In genomic region chr4:10320130-10320529, GRCh38 we compare ENCODE assay signal across 18 cellular contexts.
DNase-seq lines count a peak whose midpoint lies in the region; ATAC-seq, FAIRE-seq and TF ChIP-seq lines count a peak whose summit lies in the region.
"Had no signal": no experiment of that assay in that cellular context is flagged by ENCODE, and none has a peak within 500 bp of the region (broad histone marks: within the 10 kb centered on the region; RNA-seq: fewer than 3 reads in every experiment).

No MANE protein-coding gene starts in this region.

- no peaks in the 10 kb centered on the region for H3K9me1 ChIP-seq in K562 (ENCODE audit: control insufficient read depth, insufficient read depth, low read length)

- POLR2A ChIA-PET in HepG2 (lab: Yijun Ruan, JAX) (no interaction called here), K562 (lab: Yijun Ruan, JAX) (interaction anchor here (1.9 kb wide), 1 partner anchor 16 kb away, joined by 4 read pairs; no protein-coding TSS in a partner anchor)

- no peaks in the 10 kb centered on the region for H4K20me1 ChIP-seq in HepG2 (ENCODE audit: insufficient read depth, low read length)
- H4K20me1 ChIP-seq in K562 (replicated peaks; ENCODE audit: control insufficient read depth, insufficient read depth, low read length), result no peaks in the 10 kb centered on the region
- H4K20me1 ChIP-seq: BLaER1 treated with 17β-estradiol and CSF1 and Interleukin-3, amounts not matched to agents 10 nM and 100 nM had no signal

- H3K4me3 ChIP-seq in HepG2 (replicated peaks in 1 of 3; ENCODE audit: insufficient read depth in 1 of 3, low read depth in 2 of 3, low read length in 3 of 3), result no peak overlapping the region
- H3K4me3 ChIP-seq in right lobe of liver, result no peak overlapping the region
- no peak overlapping the region for H3K4me3 ChIP-seq in K562
- H3K4me3 ChIP-seq: BLaER1 treated with 17β-estradiol and CSF1 and Interleukin-3, amounts not matched to agents 10 nM and 100 nM; GM12878; GM23248 had no signal

- DNase-seq in HepG2 (ENCODE audit: low spot score) (peak; percentile 79), right lobe of liver (no peak), K562 (ENCODE audit: extremely low read depth in 1 of 4, low spot score in 3 of 4) (no peak), left colon (no peak), NCI-H524 (lab: John Stamatoyannopoulos, UW) (no peak)
- DNase-seq in stimulated activated CD4-positive, alpha-beta T cell treated with anti-CD3 and anti-CD28 coated beads, Interleukin-1b, Interleukin-23, amount 100 ng/mL, for 48 hours, result no peak
- DNase-seq in activated naive CD4-positive, alpha-beta T cell treated with anti-CD3 and anti-CD28 coated beads, Interleukin-2, amount 50 U/mL, for 16 hours, result no peak
- DNase-seq: CD8-positive, alpha-beta T cell; DMS 273 treated with DMSO at 0.1 percent for 48 hours; DMS53; DND-41; EL; GM23248; HCEC 1CT; IMR-90 had no signal

- no peaks in the 10 kb centered on the region for H3K36me3 ChIP-seq in HepG2 (replicated peaks in 1 of 2; ENCODE audit: control insufficient read depth in 1 of 2, insufficient read depth in 2 of 2, low read length in 2 of 2)
- H3K36me3 ChIP-seq in right lobe of liver, result no peaks in the 10 kb centered on the region
- H3K36me3 ChIP-seq in K562 (ENCODE audit: control insufficient read depth, insufficient read depth, low read length), result no peaks in the 10 kb centered on the region; the same call in 2 of the 3 replicates
- H3K36me3 ChIP-seq: BLaER1 treated with 17β-estradiol and CSF1 and Interleukin-3, amounts not matched to agents 10 nM and 100 nM had no signal

- TF ChIP-seq RAD21 in HepG2 (CRISPR knock-in tag; IDR thresholded peaks at IDR 0.05) (no peak), K562 (CRISPR knock-in tag; conservative IDR thresholded peaks at IDR 0.05 in 1 of 2, IDR thresholded peaks at IDR 0.05 in 1 of 2) (no peak)

- TF ChIP-seq CTCF in HepG2 (CRISPR knock-in tag; IDR thresholded peaks at IDR 0.05) (peak; percentile 73), right lobe of liver (IDR thresholded peaks at IDR 0.05) (no peak), K562 (IDR thresholded peaks at IDR 0.05 in 2 of 3, conservative IDR thresholded peaks at IDR 0.05 in 1 of 3; ENCODE audit: insufficient read depth in 2 of 3, low read depth in 1 of 3, low read length in 3 of 3) (no peak)

- H3K4me1 ChIP-seq in HepG2 (ENCODE audit: insufficient read depth, low read length), result peaks cover 17% of the 10 kb centered on the region
- H3K4me1 ChIP-seq in right lobe of liver, result no peaks in the 10 kb centered on the region
- peaks cover 3 to 33% of the 10 kb centered on the region in 2 experiments; a peak in 3 of 5 replicates for H3K4me1 ChIP-seq in K562 (replicated peaks in 1 of 2; ENCODE audit: control insufficient read depth in 2 of 2, insufficient read depth in 2 of 2, low read length in 2 of 2)

- no peak overlapping the region for H2AFZ ChIP-seq in HepG2 (ENCODE audit: low read length)
- H2AFZ ChIP-seq in K562 (ENCODE audit: low read depth, low read length), result no peak overlapping the region
- H2AFZ ChIP-seq: GM23248 had no signal

- H3K27me3 ChIP-seq in HepG2 (ENCODE audit: control insufficient read depth in 1 of 2, insufficient read depth in 2 of 2, low read length in 2 of 2), result 0 out of 5 replicates have a peak, but pooled peaks cover 0 to 3% of the 10 kb centered on the region in 2 experiments
- H3K27me3 ChIP-seq in right lobe of liver, result no peaks in the 10 kb centered on the region
- H3K27me3 ChIP-seq in K562 (ENCODE audit: control insufficient read depth in 2 of 2, insufficient read depth in 2 of 2, low read length in 2 of 2), result no peaks in the 10 kb centered on the region
- H3K27me3 ChIP-seq: BLaER1 treated with 17β-estradiol and CSF1 and Interleukin-3, amounts not matched to agents 10 nM and 100 nM had no signal

- TF ChIP-seq EP300 in HepG2 (IDR thresholded peaks at IDR 0.05; ENCODE audit: low read depth in 2 of 2, low read length in 2 of 2) (no peak), HepG2 (CRISPR knock-in tag; IDR thresholded peaks at IDR 0.05; ENCODE audit: borderline replicate concordance) (no peak), K562 (IDR thresholded peaks at IDR 0.05; ENCODE audit: low read length) (no peak)

- H3K9me3 ChIP-seq in HepG2 (ENCODE audit: low read length) (no peaks in the 10 kb centered on the region), right lobe of liver (no peaks in the 10 kb centered on the region), K562 (replicated peaks; ENCODE audit: control insufficient read depth, insufficient read depth, low read depth, low read length) (no peaks in the 10 kb centered on the region)
- H3K9me3 ChIP-seq: BLaER1 treated with 17β-estradiol and CSF1 and Interleukin-3, amounts not matched to agents 10 nM and 100 nM had no signal

- no peak overlapping the region for H3K27ac ChIP-seq in HepG2 (ENCODE audit: extremely low read length, insufficient read depth, low read length)
- H3K27ac ChIP-seq in right lobe of liver, result no peak overlapping the region
- no peak overlapping the region for H3K27ac ChIP-seq in K562 (ENCODE audit: extremely low read depth, low read depth, low read length)
- H3K27ac ChIP-seq: BLaER1 treated with 17β-estradiol and CSF1 and Interleukin-3, amounts not matched to agents 10 nM and 100 nM; GM23248 had no signal

- CTCF ChIA-PET in HepG2 (lab: Yijun Ruan, JAX; ENCODE audit: low intra/inter-chr PET ratio, low total read pairs), result no interaction called here
- CTCF ChIA-PET in K562 (lab: Yijun Ruan, JAX; ENCODE audit: low intra/inter-chr PET ratio), result no interaction called here

- intact Hi-C loops in HepG2 (cut with micrococcal nuclease; ENCODE audit: unreplicated experiment), result loop anchor here (10.0 kb wide), 1 partner anchor 155 kb away; no protein-coding TSS in a partner anchor
- intact Hi-C loops in right lobe of liver (cut with DNase I), result no loop called here
- intact Hi-C loops in K562 (cut with micrococcal nuclease), result no loop called here
- intact Hi-C loops in left colon (cut with DNase I, micrococcal nuclease), result no loop called here

- WGBS in HepG2 (ENCODE audit: low lambda C conversion rate), result 0% methylated on average over 3 of the region's 4 CpGs
- 37% methylated on average over 4 of the region's 4 CpGs for WGBS in right lobe of liver (ENCODE audit: insufficient coverage, low coverage, low lambda C conversion rate, missing lambda C conversion rate)
- 61% methylated on average over 4 of the region's 4 CpGs for WGBS in K562 (ENCODE audit: insufficient coverage, low coverage, missing lambda C conversion rate)

- ATAC-seq in HepG2 (peak; percentile 99), right lobe of liver (no peak), K562 (no peak), left colon (peak; percentile 15)
- ATAC-seq: CD8-positive, alpha-beta T cell; GM12878 had no signal

- in situ Hi-C loops in HepG2 (cut with HindIII; ENCODE audit: extremely low pct_ligation_motif_present, low pct_unique_long_range_greater_than_20kb) (no loop called here), K562 (cut with MboI) (no loop called here)

- FAIRE-seq in HepG2 (lab: Jason Lieb, UNC) (peak; percentile 91), K562 (lab: Jason Lieb, UNC) (no peak)
- FAIRE-seq: GM12878, H54 had no signal

- H3K4me2 ChIP-seq in HepG2 (ENCODE audit: low read depth, low read length) (0 out of 2 replicates have a peak overlapping the region, but pooled peaks have one; percentile 11), K562 (ENCODE audit: insufficient read depth, low read length) (no peak overlapping the region)
- H3K4me2 ChIP-seq: BLaER1 treated with 17β-estradiol and CSF1 and Interleukin-3, amounts not matched to agents 10 nM and 100 nM had no signal

- BruUV-seq in HepG2 (replicated peaks; lab: Mats Ljungman, UMichigan) (no TSS peak), K562 (replicated peaks; lab: Mats Ljungman, UMichigan) (no TSS peak)

- no peaks in the 10 kb centered on the region for H3K79me2 ChIP-seq in HepG2 (ENCODE audit: insufficient read depth, low read length)
- no peaks in the 10 kb centered on the region for H3K79me2 ChIP-seq in K562 (ENCODE audit: control insufficient read depth, insufficient read depth, low read length)

- H3K9ac ChIP-seq in HepG2 (ENCODE audit: insufficient read depth, low read depth, low read length) (no peak overlapping the region), K562 (ENCODE audit: insufficient read depth in 1 of 2, low read depth in 2 of 2, low read length in 2 of 2) (no peak overlapping the region)
- H3K9ac ChIP-seq: BLaER1 treated with 17β-estradiol and CSF1 and Interleukin-3, amounts not matched to agents 10 nM and 100 nM; GM23248 had no signal

- no peak for TF ChIP-seq POLR2A in HepG2 (IDR thresholded peaks at IDR 0.05; ENCODE audit: insufficient read depth in 1 of 2, low read depth in 2 of 2, low read length in 2 of 2)
- no peak for TF ChIP-seq POLR2A in right lobe of liver (IDR thresholded peaks at IDR 0.05)
- no peak for TF ChIP-seq POLR2A in K562 (conservative IDR thresholded peaks at IDR 0.05)

TF ChIP-seq in HepG2, 621 proteins besides CTCF, POLR2A, EP300 and RAD21 (continues in another document):
- peak; percentile 23; the same call in 1 of the 2 replicates for TF ChIP-seq HMG20A (CRISPR knock-in tag; IDR thresholded peaks at IDR 0.05; ENCODE audit: borderline replicate concordance)
- no peak for TF ChIP-seq SOX6 (IDR thresholded peaks at IDR 0.05)
- TF ChIP-seq SOX6 (CRISPR knock-in tag; IDR thresholded peaks at IDR 0.05), result peak; percentile 80
- TF ChIP-seq TBX2 (CRISPR knock-in tag; IDR thresholded peaks at IDR 0.05; ENCODE audit: borderline replicate concordance), result 0 out of 2 replicates have a peak, but pooled peaks have one; percentile 18
- peak; percentile 40; the same call in 1 of the 2 replicates for TF ChIP-seq SAP130 (CRISPR knock-in tag; IDR thresholded peaks at IDR 0.05; ENCODE audit: low read depth)
- TF ChIP-seq ZNF546 (CRISPR knock-in tag; conservative IDR thresholded peaks at IDR 0.05), result no peak
- TF ChIP-seq SALL1 (CRISPR knock-in tag; IDR thresholded peaks at IDR 0.05), result peak; percentile 38; the same call in 1 of the 2 replicates
- TF ChIP-seq STAG1 (CRISPR knock-in tag; IDR thresholded peaks at IDR 0.05), result peak; percentile 42
- peak; percentile 21 to 63; a peak in 3 of 4 replicates for TF ChIP-seq NR2F1 (CRISPR knock-in tag; IDR thresholded peaks at IDR 0.05)

TF ChIP-seq in K562, 482 proteins besides CTCF, POLR2A, EP300 and RAD21:
- TF ChIP-seq PKNOX1 (IDR thresholded peaks at IDR 0.05), result 0 out of 2 replicates have a peak, but pooled peaks have one; percentile 6
- no peak for TF ChIP-seq MXI1 (IDR thresholded peaks at IDR 0.05; ENCODE audit: low read depth, low read length)

Comparison
In these comparisons a context has a peak if more than half of its experiments do, and no peak if none do; other contexts are left out.
1. ATAC-seq: peak in HepG2 (single experiment) and left colon (single experiment); none in right lobe of liver (0 of 4) and K562 (single experiment).
2. Of the 241 proteins assayed by ChIP-seq in both HepG2 and K562: peak only in HepG2: ATF2, BCL6, CEBPG, CTCF, FOXA3, GATAD2A and 14 more; only in K562: none; in both: none; in neither: 219; mixed calls (peak in some experiments, not most) for 2.